In the genomic region with DNA sequence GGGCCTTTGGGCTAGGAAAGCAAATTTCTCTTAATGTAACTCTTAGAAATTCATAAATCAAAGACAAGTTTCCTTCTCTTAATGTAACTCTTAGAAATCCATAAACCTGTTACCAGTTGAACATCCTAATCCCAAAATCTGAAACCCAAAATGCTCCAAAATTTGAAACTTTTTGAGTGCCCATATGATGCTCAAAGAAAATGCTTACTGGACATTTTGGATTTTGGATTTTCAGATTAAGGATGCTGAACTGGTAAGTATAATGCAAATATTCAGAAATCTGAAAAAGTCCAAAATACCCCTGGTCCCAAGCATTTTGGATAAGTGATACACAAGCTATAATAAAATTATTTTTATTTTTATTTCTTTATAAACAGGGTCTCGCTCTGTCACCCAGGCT, we compare ENCODE assay signal across 25 cellular contexts.
"Had no signal": no experiment of that assay in that cellular context is flagged by ENCODE, and none has a peak within 500 bp of the region (broad histone marks: within the 10 kb centered on the region; RNA-seq: fewer than 3 reads in every experiment).

No MANE protein-coding gene starts in this region.

- H3K36me3 ChIP-seq: neural progenitor cell, ovary, sigmoid colon, stomach, thoracic aorta, thyroid gland, tibial nerve, upper lobe of left lung, vagina had no signal

- FAIRE-seq: small intestine, urothelium cell line had no signal

- H3K9me3 ChIP-seq: ovary, psoas muscle, sigmoid colon, stomach, thoracic aorta, thyroid gland, tibial nerve, upper lobe of left lung, vagina had no signal

- H2AFZ ChIP-seq: neural progenitor cell, parathyroid adenoma had no signal

- ATAC-seq: naive thymus-derived CD4-positive, alpha-beta T cell; natural killer cell; psoas muscle; right cardiac atrium; stimulated activated effector memory CD8-positive, alpha-beta T cell treated with anti-CD3 and anti-CD28 coated beads, Interleukin-12 subunit alpha, Interleukin-12 subunit beta, amount 100 ng/mL, for 72 hours; stimulated activated naive B cell treated with anti-CD40 and anti-IgM and Interleukin-4, amounts not matched to agents 10 μg/mL and 1 μg/mL and 100 μg/mL, for 72 hours had no signal

- H3K4me3 ChIP-seq: neural progenitor cell, ovary, psoas muscle, sigmoid colon, stomach, thoracic aorta, thyroid gland, tibial nerve, upper lobe of left lung, vagina had no signal

- H3K27me3 ChIP-seq: neural progenitor cell, ovary, sigmoid colon, stomach, thyroid gland, tibial nerve, upper lobe of left lung, vagina had no signal

- H3K4me1 ChIP-seq: neural progenitor cell, psoas muscle had no signal

- H3K27ac ChIP-seq: neural progenitor cell, ovary, parathyroid adenoma, psoas muscle, sigmoid colon, stomach, thoracic aorta, thyroid gland, tibial nerve, upper lobe of left lung, vagina had no signal

- H3K9ac ChIP-seq: neural progenitor cell, parathyroid adenoma had no signal

- H3K79me2 ChIP-seq: parathyroid adenoma had no signal

- DNase-seq: naive thymus-derived CD4-positive, alpha-beta T cell; natural killer cell; occipital lobe; ovary; posterior cingulate gyrus; psoas muscle; right cardiac atrium; sigmoid colon; small intestine; stimulated activated CD4-positive, alpha-beta T cell treated with anti-CD3 and anti-CD28 coated beads, Interleukin-15, amount 100 ng/mL, for 24 hours; stimulated activated CD4-positive, alpha-beta T cell treated with anti-CD3 and anti-CD28 coated beads, Interleukin-2, amount 100 ng/mL, for 24 hours; stimulated activated CD4-positive, alpha-beta T cell treated with anti-CD3 and anti-CD28 coated beads, Interleukin-2, amount 100 ng/mL, for 48 hours; stimulated activated CD4-positive, alpha-beta T cell treated with anti-CD3 and anti-CD28 coated beads, Interleukin-4, amount 100 ng/mL, for 24 hours; stimulated activated naive B cell treated with anti-CD40 and anti-IgM and Interleukin-4, amounts not matched to agents 10 μg/mL and 1 μg/mL and 100 μg/mL, for 72 hours; stimulated activated naive CD4-positive, alpha-beta T cell treated with Interleukin-2 at 50 U/mL for 16 hours; stomach; thyroid gland; upper lobe of left lung had no signal

- H3K4me2 ChIP-seq: neural progenitor cell had no signal
